9 cellular contexts compared by ENCODE assay signal in genomic region chr9:68306391-68306964, GRCh38. TPM values are rescaled to one million over a fixed set of nuclear protein-coding genes. Genes with fewer than 3 reads are reported as not detected.
"Had no signal": no experiment of that assay in that cellular context is flagged by ENCODE, and none has a peak within 500 bp of the region (broad histone marks: within the 10 kb centered on the region; RNA-seq: fewer than 3 reads in every experiment).

No MANE protein-coding gene starts in this region.

RNA-seq across cellular contexts. Expression of gene FOXD4L3, which starts 3.8 kb away (rescaled TPM):
- total RNA-seq: left ventricle myocardium inferior, lung microvascular endothelial cell, osteoblast, right atrium auricular region, skeletal muscle tissue, temporal lobe, tibial nerve, urinary bladder had no signal
- polyA plus RNA-seq: naive thymus-derived CD4-positive, alpha-beta T cell; urinary bladder had no signal

RNA-seq across cellular contexts. Expression of gene PGM5, which starts 49.9 kb away (rescaled TPM):
- polyA plus RNA-seq: naive thymus-derived CD4-positive, alpha-beta T cell had no signal
